8 cellular contexts compared by ENCODE assay signal in genomic region chr10:110206988-110207804, GRCh38. TPM values are rescaled to one million over a fixed set of nuclear protein-coding genes. Genes with fewer than 3 reads are reported as not detected.
A peak's percentile ranks its signal among the peaks of the same experiment; 100 is the strongest.
DNase-seq lines count a peak whose midpoint lies in the region; ATAC-seq, FAIRE-seq and TF ChIP-seq lines count a peak whose summit lies in the region.

MXI1 (plus strand) TSS chr10:110207605; CDS start chr10:110207809, 204 bp downstream.

- FAIRE-seq in G401.6 (lab: Jason Lieb, UNC), result peak; percentile 93

- H3K4me3 ChIP-seq in RWPE2 (ENCODE audit: severe bottlenecking), result peak within 1 kb of the TSS; percentile 60

- ATAC-seq in GM21619 (IDR thresholded peaks at IDR 0.05; ENCODE audit: unreplicated experiment) (peak; percentile 54), RWPE2 (ENCODE audit: low read depth) (peak; percentile 75), omental fat pad (ENCODE audit: low FRiP score) (peak; percentile 50)

- TF ChIP-seq CTCF in RWPE2 (IDR thresholded peaks at IDR 0.05; ENCODE audit: poor library complexity, severe bottlenecking) (no peak), omental fat pad (IDR thresholded peaks at IDR 0.05) (no peak)

- DNase-seq in HUDEP-2 (lab: John Stamatoyannopoulos, UW; ENCODE audit: unreplicated experiment in 76 of 76) (peak in 74 of 76 experiments; percentile 42 to 86 (median 75)), RWPE2 (ENCODE audit: low spot score) (peak; percentile 72), amygdala (lab: John Stamatoyannopoulos, UW) (peak in 51 of 56 donors; percentile 17 to 84 (median 61)), cardiac septum (ENCODE audit: low spot score) (peak; percentile 93), omental fat pad (ENCODE audit: low spot score) (peak; percentile 37), NCI-H2107 treated with DMSO at 0.1 percent for 48 hours (lab: John Stamatoyannopoulos, UW; ENCODE audit: unreplicated experiment) (no peak)

- H3K9me3 ChIP-seq in RWPE2 (ENCODE audit: severe bottlenecking), result no peaks in the 10 kb centered on the region

- no peaks in the 10 kb centered on the region for H3K36me3 ChIP-seq in RWPE2 (ENCODE audit: low read depth)

- H3K4me1 ChIP-seq in RWPE2 (ENCODE audit: insufficient read depth, poor library complexity, severe bottlenecking), result no peaks in the 10 kb centered on the region

- intact Hi-C loops in cardiac septum (cut with DNase I), result loop anchor here (2.0 to 5.0 kb wide), 3 partner anchors 30 to 310 kb away; no protein-coding TSS in a partner anchor

- peak within 1 kb of the TSS; percentile 47 for H3K27ac ChIP-seq in RWPE2 (ENCODE audit: poor library complexity, severe bottlenecking)

- H3K27me3 ChIP-seq in RWPE2 (ENCODE audit: insufficient read depth, poor library complexity, severe bottlenecking), result no peaks in the 10 kb centered on the region

RNA-seq across cellular contexts. Expression of gene MXI1, which starts in this region (rescaled TPM):
- total RNA-seq in cardiac septum, result 59.2 TPM
- total RNA-seq in omental fat pad, result 10 to 100 TPM; 32.3 to 40.0 (median 36.4) TPM
